18 cellular contexts compared by ENCODE assay signal in genomic region chrX:111431007-111431406, GRCh38. TPM values are rescaled to one million over a fixed set of nuclear protein-coding genes. Genes with fewer than 3 reads are reported as not detected.
"Had no signal": no experiment of that assay in that cellular context is flagged by ENCODE, and none has a peak within 500 bp of the region (broad histone marks: within the 10 kb centered on the region; RNA-seq: fewer than 3 reads in every experiment).

No MANE protein-coding gene starts in this region.

- H3K4me1 ChIP-seq: body of pancreas, pancreas, thyroid gland, uterus had no signal

- H3K9me3 ChIP-seq: body of pancreas, pancreas, thyroid gland, uterus had no signal

- H3K27me3 ChIP-seq: body of pancreas, thyroid gland had no signal

- H3K27ac ChIP-seq: body of pancreas, pancreas, skin epidermis, thyroid gland, uterus had no signal

- H3K4me3 ChIP-seq: body of pancreas, lung, pancreas, skin epidermis, thyroid gland, uterus had no signal

- H3K36me3 ChIP-seq: pancreas, thyroid gland, uterus had no signal

- DNase-seq: activated CD4-positive, alpha-beta T cell treated with anti-CD3 and anti-CD28 coated beads, Interleukin-2, amount 50 U/mL, for 4 hours; activated CD4-positive, CD25-positive, alpha-beta regulatory T cell treated with anti-CD3 and anti-CD28 coated beads, Interleukin-2, amount 50 U/mL, for 72 hours; activated effector memory CD4-positive, alpha-beta T cell treated with anti-CD3 and anti-CD28 coated beads, Interleukin-2, amount 50 U/mL, for 16 hours; activated T-cell treated with anti-CD3 and anti-CD28 coated beads, Interleukin-2, amount 50 U/mL, for 1 hour; amniotic stem cell; body of pancreas; endodermal cell; immature natural killer cell; midbrain; pancreas; thyroid gland; uterus had no signal

- ATAC-seq: activated naive CD4-positive, alpha-beta T cell treated with anti-CD3 and anti-CD28 coated beads, Interleukin-2, amount 50 U/mL, for 72 hours; body of pancreas; pancreas had no signal

RNA-seq across cellular contexts. Expression of gene DCX, which starts 19.0 kb away (rescaled TPM):
- total RNA-seq: activated naive CD4-positive, alpha-beta T cell treated with anti-CD3 and anti-CD28 coated beads, Interleukin-2, amount 50 U/mL, for 72 hours; chondrocyte; dermis microvascular lymphatic vessel endothelial cell; fibroblast of villous mesenchyme; thyroid gland had no signal
- polyA plus RNA-seq: immature natural killer cell had no signal
